4 cellular contexts compared by ENCODE assay signal in genomic region chr11:130193551-130193950, GRCh38. TPM values are rescaled to one million over a fixed set of nuclear protein-coding genes. Genes with fewer than 3 reads are reported as not detected.
"Had no signal": no experiment of that assay in that cellular context is flagged by ENCODE, and none has a peak within 500 bp of the region (broad histone marks: within the 10 kb centered on the region; RNA-seq: fewer than 3 reads in every experiment).

No MANE protein-coding gene starts in this region.

RNA-seq across cellular contexts. Expression of gene ST14, which starts 34.0 kb away (rescaled TPM):
- total RNA-seq: LHCN-M2, NCI-H460, SJSA1 had no signal
- polyA plus RNA-seq: SK-N-SH had no signal
